ENCODE assay signal across 8 cellular contexts in genomic region chr13:102798653-102799543, GRCh38. TPM values are rescaled to one million over a fixed set of nuclear protein-coding genes. Genes with fewer than 3 reads are reported as not detected.
DNase-seq lines count a peak whose midpoint lies in the region; ATAC-seq, FAIRE-seq and TF ChIP-seq lines count a peak whose summit lies in the region.

TSS of gene BIVM (plus strand) at chr13:102799119. CDS start at chr13:102807268, 8,149 bp downstream.
TSS of gene POGLUT2 (minus strand) at chr13:102798976. CDS start at chr13:102798670, 306 bp downstream.

- CTCF ChIA-PET in T-cell (lab: Charles Lee) = interaction anchor here (0.7 to 0.9 kb wide), 3 partner anchors 11 to 48 kb away, joined by 3 to 4 read pairs (median 3); no protein-coding TSS in a partner anchor

- no peaks in the 10 kb centered on the region for H3K27me3 ChIP-seq in adrenal gland
- H3K27me3 ChIP-seq in pancreas = no peaks in the 10 kb centered on the region

- peaks cover 9% of the 10 kb centered on the region in 2 donors for H3K27me3 Mint-ChIP-seq in T-cell

- H3K4me3 ChIP-seq in GM12875 (ENCODE audit: low read depth, low read length) (peak within 1 kb of the TSS; percentile 82), adrenal gland (peak within 1 kb of the TSS; percentile 37 to 87 (median 64)), pancreas (peak within 1 kb of the TSS; percentile 69 to 93 (median 88)), urinary bladder (ENCODE audit: low read depth, low read length) (peak within 1 kb of the TSS; percentile 90)

- no peaks in the 10 kb centered on the region for H3K36me3 ChIP-seq in adrenal gland (replicated peaks in 1 of 2)
- no peaks in the 10 kb centered on the region for H3K36me3 ChIP-seq in pancreas
- peaks cover 1% of the 10 kb centered on the region for H3K36me3 ChIP-seq in urinary bladder (ENCODE audit: insufficient read depth)

- POLR2A ChIA-PET in T-cell (lab: Charles Lee) = no interaction called here

- H3K4me1 ChIP-seq in adrenal gland (replicated peaks in 1 of 2) = peaks cover 11 to 23% of the 10 kb centered on the region in 2 donors
- peaks cover 0 to 9% (median 0%) of the 10 kb centered on the region in 3 donors for H3K4me1 ChIP-seq in pancreas
- no peaks in the 10 kb centered on the region for H3K4me1 ChIP-seq in urinary bladder (ENCODE audit: insufficient read depth)

- peaks cover 19 to 24% (median 23%) of the 10 kb centered on the region in 3 donors for H3K4me1 Mint-ChIP-seq in T-cell

- H3K9me3 ChIP-seq in adrenal gland (replicated peaks in 1 of 3) = no peaks in the 10 kb centered on the region
- no peaks in the 10 kb centered on the region for H3K9me3 ChIP-seq in pancreas

- intact Hi-C loops in adrenal gland (cut with DNase I) (no loop called here), cardiac septum (cut with DNase I) (loop anchor here (2.0 kb wide), 2 partner anchors 48 to 202 kb away; partner anchors contain the start of genes ERCC5 and TPP2), pancreas (cut with DNase I) (no loop called here)

- peak within 1 kb of the TSS; percentile 31 to 64 for H3K27ac Mint-ChIP-seq in T-cell

- no peaks in the 10 kb centered on the region for H3K9me3 Mint-ChIP-seq in T-cell

- ATAC-seq in HG02678 (IDR thresholded peaks at IDR 0.05; ENCODE audit: unreplicated experiment) (peak; percentile 77), T-cell (replicated peaks in 1 of 4) (peak; percentile 72 to 83 (median 76)), pancreas (peak; percentile 91 to 96 (median 93))

- H3K27ac ChIP-seq in adrenal gland = peak within 1 kb of the TSS; percentile 7 to 88 (median 83)
- peak within 1 kb of the TSS; percentile 68 to 79 (median 74) for H3K27ac ChIP-seq in pancreas
- peak within 1 kb of the TSS; percentile 18 for H3K27ac ChIP-seq in urinary bladder (ENCODE audit: low read depth)

- no peak for FAIRE-seq in pancreas (lab: Jason Lieb, UNC)

- no peaks in the 10 kb centered on the region for H3K36me3 Mint-ChIP-seq in T-cell

- no peak for TF ChIP-seq CTCF in GM12875 (IDR thresholded peaks at IDR 0.05; ENCODE audit: borderline replicate concordance, insufficient read depth, low read depth, low read length)
- TF ChIP-seq CTCF in adrenal gland (IDR thresholded peaks at IDR 0.05) = no peak
- TF ChIP-seq CTCF in pancreas (IDR thresholded peaks at IDR 0.05) = no peak

- WGBS in adrenal gland, 4 donors = 0 to 1% (median 0%) methylated on average over 30 to 83 of the region's 83 CpGs
- 0% methylated on average over 81 to 83 of the region's 83 CpGs for WGBS in pancreas, 2 donors
- under 1% methylated on average over 83 of the region's 83 CpGs for WGBS in urinary bladder

- DNase-seq in NCI-H1417 (lab: John Stamatoyannopoulos, UW) = peak; percentile 97
- peak; percentile 21 to 69 (median 54) for DNase-seq in T-cell
- peak; percentile 91 to 97 (median 94) for DNase-seq in adrenal gland
- peak; percentile 93 for DNase-seq in cardiac septum (ENCODE audit: low spot score)
- peak; percentile 90 to 95 (median 92) for DNase-seq in pancreas

- TF ChIP-seq POLR2A in adrenal gland (IDR thresholded peaks at IDR 0.05) = peak in 1 of 2 donors; percentile 53

- H3K4me3 Mint-ChIP-seq in T-cell = peak within 1 kb of the TSS; percentile 83 to 89 (median 88)

RNA-seq across cellular contexts. Expression of gene BIVM, which starts in this region (rescaled TPM):
- total RNA-seq in T-cell = 10 to 100 TPM in 2 of 5 donors, 1 to 10 TPM in 3; 6.2 to 15.6 (median 9.3) TPM
- total RNA-seq in adrenal gland = 10 to 100 TPM in 7 of 8 donors, 1 to 10 TPM in 1; 6.1 to 27.0 (median 15.9) TPM
- 10 to 100 TPM in 2 of 3 donors, 1 to 10 TPM in 1; 8.8 to 32.9 (median 14.2) TPM for polyA plus RNA-seq in adrenal gland
- total RNA-seq in cardiac septum = 30.4 TPM
- 10 to 100 TPM in 4 of 6 donors, 1 to 10 TPM in 2; 8.2 to 12.3 (median 10.7) TPM for total RNA-seq in pancreas
- 10 to 100 TPM; 13.2 to 14.1 TPM for polyA plus RNA-seq in pancreas
- total RNA-seq in urinary bladder = 60.2 TPM
- 14.3 TPM for polyA plus RNA-seq in urinary bladder

RNA-seq across cellular contexts. Expression of gene POGLUT2, which starts in this region (rescaled TPM):
- total RNA-seq in T-cell = 1 to 10 TPM in 1 of 5 donors, under 1 TPM in 4; 0.18 to 1.6 (median 0.93) TPM
- 1 to 10 TPM; 1.1 to 9.2 (median 5.4) TPM for total RNA-seq in adrenal gland
- 1 to 10 TPM; 1.8 to 6.1 (median 2.4) TPM for polyA plus RNA-seq in adrenal gland
- total RNA-seq in cardiac septum = 2.3 TPM
- total RNA-seq in pancreas = 1 to 10 TPM in 3 of 6 donors, under 1 TPM in 3; 0.60 to 4.2 (median 0.87) TPM
- polyA plus RNA-seq in pancreas = 1 to 10 TPM; 1.2 to 1.3 TPM
- 35.5 TPM for total RNA-seq in urinary bladder
- polyA plus RNA-seq in urinary bladder = 11.4 TPM

Comparison
In these comparisons a context has a peak if more than half of its experiments do, and no peak if none do; other contexts are left out.
1. Peak in every context shown above with its lines: DNase-seq, ATAC-seq, H3K4me3 ChIP-seq and H3K27ac ChIP-seq.
2. H3K27ac ChIP-seq: peak in every context shown above with its lines; median percentile 83 in adrenal gland; 74 in pancreas; 18 in urinary bladder.